ENCODE assay signal across 9 cellular contexts in genomic region chr4:183399166-183399565, GRCh38. TPM values are rescaled to one million over a fixed set of nuclear protein-coding genes. Genes with fewer than 3 reads are reported as not detected.
DNase-seq lines count a peak whose midpoint lies in the region; ATAC-seq, FAIRE-seq and TF ChIP-seq lines count a peak whose summit lies in the region.
"Had no signal": no experiment of that assay in that cellular context is flagged by ENCODE, and none has a peak within 500 bp of the region (broad histone marks: within the 10 kb centered on the region; RNA-seq: fewer than 3 reads in every experiment).

No MANE protein-coding gene starts in this region.

- no peak for TF ChIP-seq CTCF in K562 (IDR thresholded peaks at IDR 0.05 in 2 of 3, conservative IDR thresholded peaks at IDR 0.05 in 1 of 3; ENCODE audit: insufficient read depth in 2 of 3, low read depth in 1 of 3, low read length in 3 of 3)

- no peak for TF ChIP-seq EP300 in K562 (IDR thresholded peaks at IDR 0.05; ENCODE audit: low read length)

- H3K9me1 ChIP-seq in K562 (ENCODE audit: control insufficient read depth, insufficient read depth, low read length): no peaks in the 10 kb centered on the region

- TF ChIP-seq RAD21 in K562 (CRISPR knock-in tag; conservative IDR thresholded peaks at IDR 0.05 in 1 of 2, IDR thresholded peaks at IDR 0.05 in 1 of 2): no peak

- intact Hi-C loops in K562 (cut with micrococcal nuclease): loop anchor here (2.0 to 5.0 kb wide), 2 partner anchors 37 to 136 kb away; no protein-coding TSS in a partner anchor

- in situ Hi-C loops in K562 (cut with MboI): no loop called here
- in situ Hi-C loops in ACHN (cut with HindIII; ENCODE audit: low pct_ligation_motif_present, low pct_unique_long_range_greater_than_20kb, low sequenced_read_pairs): no loop called here

- no peak for TF ChIP-seq POLR2A in K562 (conservative IDR thresholded peaks at IDR 0.05)

- H3K9ac ChIP-seq in K562 (ENCODE audit: insufficient read depth in 1 of 2, low read depth in 2 of 2, low read length in 2 of 2): peak overlapping the region; percentile 78 to 94; a peak in 2 of 4 replicates

- peaks cover 15 to 23% of the 10 kb centered on the region in 2 donors for H3K27me3 Mint-ChIP-seq in natural killer cell treated with Interleukin-12 subunit alpha and Interleukin-12 subunit beta and Interleukin-15 and Interleukin-18, amount 100 ng/mL, for 72 hours

- peak overlapping the region; percentile 72 for H3K4me2 ChIP-seq in K562 (ENCODE audit: insufficient read depth, low read length)

- H3K4me1 Mint-ChIP-seq in natural killer cell treated with Interleukin-12 subunit alpha and Interleukin-12 subunit beta and Interleukin-15 and Interleukin-18, amount 100 ng/mL, for 72 hours (ENCODE audit: low read depth in 2 of 2): peaks cover 20 to 30% of the 10 kb centered on the region in 2 donors

- no peaks in the 10 kb centered on the region for H3K36me3 Mint-ChIP-seq in natural killer cell treated with Interleukin-12 subunit alpha and Interleukin-12 subunit beta and Interleukin-15 and Interleukin-18, amount 100 ng/mL, for 72 hours

- H3K79me2 ChIP-seq in K562 (ENCODE audit: control insufficient read depth, insufficient read depth, low read length): no peaks in the 10 kb centered on the region

- H3K27ac Mint-ChIP-seq in natural killer cell treated with Interleukin-12 subunit alpha and Interleukin-12 subunit beta and Interleukin-15 and Interleukin-18, amount 100 ng/mL, for 72 hours: peak overlapping the region in 1 of 2 donors; percentile 65

- FAIRE-seq in K562 (lab: Jason Lieb, UNC): no peak
- FAIRE-seq: bronchial epithelial cell had no signal

- H3K4me3 ChIP-seq in K562: peak overlapping the region; percentile 20; the same call in 1 of the 2 replicates

- DNase-seq in ELF-1 (ENCODE audit: low read depth, low spot score): peak; percentile 18
- peak in 1 of 4 experiments; percentile 19 for DNase-seq in K562 (ENCODE audit: extremely low read depth in 1 of 4, low spot score in 3 of 4)
- peak; percentile 39 for DNase-seq in natural killer cell treated with Interleukin-12 subunit alpha and Interleukin-12 subunit beta and Interleukin-15 and Interleukin-18, amount 100 ng/mL, for 72 hours (ENCODE audit: low spot score)
- DNase-seq in hypothalamus (lab: John Stamatoyannopoulos, UW): no peak
- no peak for DNase-seq in HuH-7.5 (ENCODE audit: low spot score)
- DNase-seq in retina: no peak
- no peak for DNase-seq in ACHN

- H3K4me3 Mint-ChIP-seq in natural killer cell treated with Interleukin-12 subunit alpha and Interleukin-12 subunit beta and Interleukin-15 and Interleukin-18, amount 100 ng/mL, for 72 hours: peak overlapping the region; percentile 93

- CTCF ChIA-PET in K562 (lab: Yijun Ruan, JAX; ENCODE audit: low intra/inter-chr PET ratio): no interaction called here

- H3K9me3 ChIP-seq in K562 (replicated peaks; ENCODE audit: control insufficient read depth, insufficient read depth, low read depth, low read length): no peaks in the 10 kb centered on the region

- no TSS peak for BruUV-seq in K562 (replicated peaks; lab: Mats Ljungman, UMichigan)

- peak overlapping the region; percentile 84 for H3K27ac ChIP-seq in K562 (ENCODE audit: extremely low read depth, low read depth, low read length)

- H3K36me3 ChIP-seq in K562 (ENCODE audit: control insufficient read depth, insufficient read depth, low read length): no peaks in the 10 kb centered on the region

- H3K9me3 Mint-ChIP-seq in natural killer cell treated with Interleukin-12 subunit alpha and Interleukin-12 subunit beta and Interleukin-15 and Interleukin-18, amount 100 ng/mL, for 72 hours: no peaks in the 10 kb centered on the region

- H3K4me1 ChIP-seq in K562 (replicated peaks in 1 of 2; ENCODE audit: control insufficient read depth in 2 of 2, insufficient read depth in 2 of 2, low read length in 2 of 2): peaks cover 29 to 51% of the 10 kb centered on the region in 2 experiments

- WGBS in K562 (ENCODE audit: insufficient coverage, low coverage, missing lambda C conversion rate): 78% methylated on average over 16 of the region's 16 CpGs

- POLR2A ChIA-PET in K562 (lab: Yijun Ruan, JAX): interaction anchor here (0.6 to 1.1 kb wide), 3 partner anchors 9 to 51 kb away, joined by 3 to 4 read pairs (median 3); no protein-coding TSS in a partner anchor

- H2AFZ ChIP-seq in K562 (ENCODE audit: low read depth, low read length): peak overlapping the region; percentile 92

- no peaks in the 10 kb centered on the region for H3K27me3 ChIP-seq in K562 (ENCODE audit: control insufficient read depth in 2 of 2, insufficient read depth in 2 of 2, low read length in 2 of 2)

- ATAC-seq in HG03521 (IDR thresholded peaks at IDR 0.05; ENCODE audit: unreplicated experiment) (peak; percentile 7), K562 (peak; percentile 22)
- ATAC-seq in natural killer cell treated with Interleukin-12 subunit alpha and Interleukin-12 subunit beta and Interleukin-15 and Interleukin-18, amount 100 ng/mL, for 72 hours: peak; percentile 1 to 4

- H4K20me1 ChIP-seq in K562 (replicated peaks; ENCODE audit: control insufficient read depth, insufficient read depth, low read length): no peaks in the 10 kb centered on the region

TF ChIP-seq in K562, 482 proteins besides CTCF, POLR2A, EP300 and RAD21:
- TF ChIP-seq GABPA (tag; conservative IDR thresholded peaks at IDR 0.05; ENCODE audit: low read depth): no peak
- TF ChIP-seq ESRRA (IDR thresholded peaks at IDR 0.05; ENCODE audit: borderline replicate concordance, low read depth): 0 out of 2 replicates have a peak, but pooled peaks have one; percentile 6
- TF ChIP-seq CHD4 (IDR thresholded peaks at IDR 0.05; ENCODE audit: insufficient read depth, insufficient replicate concordance, low read depth, low read length, poor library complexity, severe bottlenecking): peak; percentile 47
- no peak for TF ChIP-seq ELF4 (CRISPR knock-in tag; IDR thresholded peaks at IDR 0.05)
- TF ChIP-seq SPI1 (IDR thresholded peaks at IDR 0.05; ENCODE audit: borderline replicate concordance, low read depth, low read length): 0 out of 2 replicates have a peak, but pooled peaks have one; percentile 10
- no peak for TF ChIP-seq HCFC1 (IDR thresholded peaks at IDR 0.05; ENCODE audit: low read depth, low read length)
- TF ChIP-seq CBX3 (IDR thresholded peaks at IDR 0.05; ENCODE audit: borderline replicate concordance in 1 of 2, low read length in 2 of 2): 0 out of 3 replicates have a peak, but pooled peaks of 1 of the 2 experiments have one; percentile 1
- TF ChIP-seq PHF8 (IDR thresholded peaks at IDR 0.05; ENCODE audit: borderline replicate concordance, low read length): no peak
- TF ChIP-seq MLLT1 (IDR thresholded peaks at IDR 0.05): 0 out of 4 replicates have a peak, but pooled peaks of 1 of the 2 experiments have one; percentile 14
- no peak for TF ChIP-seq ZNF584 (CRISPR knock-in tag; IDR thresholded peaks at IDR 0.05; ENCODE audit: low read depth)
- no peak for TF ChIP-seq CREB3 (tag; conservative IDR thresholded peaks at IDR 0.05; ENCODE audit: low read depth)

RNA-seq across cellular contexts. Expression of gene CDKN2AIP, which starts 45.3 kb away (rescaled TPM):
- total RNA-seq in K562 (2011; cell fraction: chromatin; rRNA removed; ENCODE audit: low replicate concordance): 14.8 and 35.4 TPM in 2 replicates
- 14.2 and 14.5 TPM in 2 replicates for total RNA-seq in K562 (2011; cell fraction: nucleolus; rRNA removed)
- 15.3 and 16.4 TPM in 2 replicates for total RNA-seq in K562 (2011; cell fraction: nucleoplasm; rRNA removed)
- total RNA-seq in K562 (2014; rRNA removed): 18.0 and 21.5 TPM in 2 replicates
- total RNA-seq in K562 (2014; rRNA removed; fragmentation: Illumina TruSeq; extraction: Trizol): 21.2 and 21.7 TPM in 2 replicates
- 19.5 and 19.8 TPM in 2 replicates for total RNA-seq in K562 (2015; rRNA removed; fragmentation: Illumina TruSeq; extraction: Trizol)
- total RNA-seq in K562 (2021): 20.3 and 20.9 TPM in 2 replicates
- polyA plus RNA-seq in K562 (2011; rRNA removed): 21.4 and 22.0 TPM in 2 replicates
- 8.4 and 8.8 TPM in 2 replicates for polyA plus RNA-seq in K562 (2011; cell fraction: cytosol; rRNA removed)
- 10.5 and 19.4 TPM in 2 replicates for polyA plus RNA-seq in K562 (2011; cell fraction: nucleus; rRNA removed)
- polyA plus RNA-seq in K562 (2012): 14.6 and 18.2 TPM in 2 replicates
- polyA plus RNA-seq in K562 (2014; fragmentation: Illumina TruSeq; extraction: Trizol): 17.7 and 18.8 TPM in 2 replicates
- 1 to 10 TPM; 5.9 to 7.7 TPM for polyA plus RNA-seq in K562 (2014; fragmentation: Nextera tagmentation; extraction: Ambion mirVana)
- 19.7 and 20.3 TPM in 2 replicates for polyA plus RNA-seq in K562 (2014; rRNA removed)
- 23.9 and 24.1 TPM in 2 replicates for polyA minus RNA-seq in K562 (2011; rRNA and poly(A)+ RNA removed)
- 8.8 and 9.3 TPM in 2 replicates for polyA minus RNA-seq in K562 (2011; cell fraction: cytosol; rRNA and poly(A)+ RNA removed)
- polyA minus RNA-seq in K562 (2011; cell fraction: nucleus; rRNA and poly(A)+ RNA removed): 26.8 and 64.6 TPM in 2 replicates
- total RNA-seq in natural killer cell treated with Interleukin-12 subunit alpha and Interleukin-12 subunit beta and Interleukin-15 and Interleukin-18, amount 100 ng/mL, for 72 hours: 10 to 100 TPM; 22.0 to 22.7 TPM

Comparison
In these comparisons a context has a peak if more than half of its experiments do, and no peak if none do; other contexts are left out.
1. DNase-seq: peak in ELF-1 (single experiment) and natural killer cell treated with Interleukin-12 subunit alpha and Interleukin-12 subunit beta and Interleukin-15 and Interleukin-18, amount 100 ng/mL, for 72 hours (single experiment); none in hypothalamus (0 of 51), HuH-7.5 (single experiment), retina (single experiment) and ACHN (single experiment).
2. Peak in every context shown above with its lines, with median percentiles within 50 percentile points of each other: ATAC-seq.